In genomic region chr6:167682125-167682524, GRCh38 we compare ENCODE assay signal across 1 cellular context.
TF ChIP-seq lines count a peak whose summit lies in the region.

No MANE protein-coding gene starts in this region.

TF ChIP-seq in liver, 16 proteins besides CTCF, POLR2A, EP300 and RAD21 (continued from another document):
- TF ChIP-seq REST (IDR thresholded peaks at IDR 0.05) (no peak), HNF4A (conservative IDR thresholded peaks at IDR 0.05) (no peak), JUND (IDR thresholded peaks at IDR 0.05) (no peak)
- TF ChIP-seq, protein P1, sequence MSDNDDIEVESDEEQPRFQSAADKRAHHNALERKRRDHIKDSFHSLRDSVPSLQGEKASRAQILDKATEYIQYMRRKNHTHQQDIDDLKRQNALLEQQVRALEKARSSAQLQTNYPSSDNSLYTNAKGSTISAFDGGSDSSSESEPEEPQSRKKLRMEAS (IDR thresholded peaks at IDR 0.05), result no peak
